ENCODE assay signal across 8 cellular contexts in genomic region chr6:32692019-32692418, GRCh38. TPM values are rescaled to one million over a fixed set of nuclear protein-coding genes. Genes with fewer than 3 reads are reported as not detected.
DNase-seq lines count a peak whose midpoint lies in the region; ATAC-seq and FAIRE-seq lines count a peak whose summit lies in the region.

No MANE protein-coding gene starts in this region.

- DNase-seq in H7, result peak; percentile 44
- DNase-seq in T-helper 9 cell, result peak; percentile 4
- DNase-seq in dermis blood vessel endothelial cell, result peak; percentile 47
- DNase-seq in small intestine, result peak; percentile 84
- no peak for DNase-seq in effector CD4-positive, alpha-beta T cell
- no peak for DNase-seq in putamen (ENCODE audit: low spot score)
- DNase-seq in OCI-M2 (lab: John Stamatoyannopoulos, UW; ENCODE audit: unreplicated experiment), result no peak

- H3K4me3 ChIP-seq in H7 (ENCODE audit: insufficient read depth, low read depth, low read length) (no peak overlapping the region), small intestine (ENCODE audit: low read depth in 1 of 2, low read length in 2 of 2) (no peak overlapping the region)

- H3K4me1 ChIP-seq in small intestine (ENCODE audit: control insufficient read depth in 2 of 2, insufficient read depth in 1 of 2, low read depth in 1 of 2, low read length in 1 of 2), result no peaks in the 10 kb centered on the region

- no peak overlapping the region for H3K27ac ChIP-seq in small intestine (ENCODE audit: low read depth in 1 of 2, low read length in 1 of 2)

- H3K9me3 ChIP-seq in small intestine (ENCODE audit: control insufficient read depth, low read depth), result no peaks in the 10 kb centered on the region

- whole genome bisulfite sequencing in small intestine, 3 donors, result 0% methylated on average over 1 of the region's 1 CpG

- H3K27me3 ChIP-seq in H7 (ENCODE audit: control insufficient read depth, insufficient read depth, low read length), result no peaks in the 10 kb centered on the region; the same call in 1 of the 2 replicates
- no peaks in the 10 kb centered on the region for H3K27me3 ChIP-seq in small intestine (ENCODE audit: control insufficient read depth in 2 of 2, insufficient read depth in 2 of 2, low read length in 2 of 2)

- no peak for ATAC-seq in HG02981 (IDR thresholded peaks at IDR 0.05; ENCODE audit: unreplicated experiment)

- no peak for FAIRE-seq in small intestine (lab: Jason Lieb, UNC)

- no peaks in the 10 kb centered on the region for H3K36me3 ChIP-seq in H7 (replicated peaks; ENCODE audit: control insufficient read depth, insufficient read depth, low read length)
- H3K36me3 ChIP-seq in small intestine (ENCODE audit: control insufficient read depth in 2 of 2, insufficient read depth in 2 of 2, low read length in 2 of 2), result no peaks in the 10 kb centered on the region

RNA-seq across cellular contexts. Expression of gene HLA-DQB1, which starts 25.6 kb away (rescaled TPM):
- total RNA-seq in H7 (2014; rRNA removed; shearing (Covaris generic)), result under 0.01 TPM in 1 of 2 replicates, not detected in the other
- total RNA-seq in dermis blood vessel endothelial cell, result not detected in 2 replicates
- polyA plus RNA-seq in small intestine, result 100 to 1,000 TPM in 1 of 3 donors, 10 to 100 TPM in 2; 83.4 to 181 (median 88.1) TPM

RNA-seq across cellular contexts. Expression of gene HLA-DQA2, which starts 49.2 kb away (rescaled TPM):
- total RNA-seq in H7 (2014; rRNA removed; shearing (Covaris generic)), result not detected in 2 replicates
- total RNA-seq in dermis blood vessel endothelial cell, result not detected in 2 replicates
- under 1 TPM in 1 of 3 donors, not detected in 2; 0.09 TPM for polyA plus RNA-seq in small intestine

RNA-seq across cellular contexts. Expression of gene HLA-DQA1, which starts 54.8 kb away (rescaled TPM):
- not detected in 2 replicates for total RNA-seq in H7 (2014; rRNA removed; shearing (Covaris generic))
- not detected in 2 replicates for total RNA-seq in dermis blood vessel endothelial cell
- 10 to 100 TPM in 2 of 3 donors, 1 to 10 TPM in 1; 6.5 to 31.9 (median 31.1) TPM for polyA plus RNA-seq in small intestine

Comparison
In these comparisons a context has a peak if more than half of its experiments do, and no peak if none do; other contexts are left out.
1. DNase-seq: peak in H7 (single experiment), T-helper 9 cell (single experiment), dermis blood vessel endothelial cell (single experiment) and small intestine (single experiment); none in effector CD4-positive, alpha-beta T cell (single experiment), putamen (single experiment) and OCI-M2 (single experiment).